5 cellular contexts compared by ENCODE assay signal in the genomic region with DNA sequence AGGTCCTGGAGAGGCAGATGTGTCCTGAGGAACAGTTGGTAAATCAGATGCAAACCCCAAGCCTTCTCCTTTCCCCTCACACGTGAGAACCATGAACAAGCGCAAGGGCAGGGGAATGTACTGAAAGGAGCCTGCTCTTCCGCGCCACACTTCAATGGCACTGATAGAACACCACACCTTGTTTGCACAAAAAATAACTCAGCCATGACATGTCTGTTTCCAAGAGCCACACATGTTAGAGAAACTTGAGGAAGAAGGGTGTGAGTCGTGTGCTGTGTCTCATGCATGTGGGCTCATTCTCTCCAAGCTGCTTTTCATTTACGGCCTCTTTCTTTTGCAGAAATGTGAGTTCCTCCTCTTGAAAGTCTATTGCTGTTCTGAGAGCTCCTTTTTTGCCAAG. TPM values are rescaled to one million over a fixed set of nuclear protein-coding genes. Genes with fewer than 3 reads are reported as not detected.
DNase-seq lines count a peak whose midpoint lies in the region; ATAC-seq, FAIRE-seq and TF ChIP-seq lines count a peak whose summit lies in the region.
"Not testable (repeated sequence)": the region's sequence is repeated elsewhere in the genome, so short reads cannot be mapped to it uniquely, and the experiment has no call there.

No MANE protein-coding gene starts in this region.

- POLR2A ChIA-PET in CD8-positive, alpha-beta T cell (lab: Charles Lee); K562 (lab: Yijun Ruan, JAX): not testable (repeated sequence)

- not testable (repeated sequence) for TF ChIP-seq POLR2A in K562 (conservative IDR thresholded peaks at IDR 0.05)

- 71% methylated on average over 1 of the region's 6 CpGs for WGBS in K562 (ENCODE audit: insufficient coverage, low coverage, missing lambda C conversion rate)

- H3K9me3 Mint-ChIP-seq in CD8-positive, alpha-beta T cell = not testable (repeated sequence)

- not testable (repeated sequence) for H4K20me1 ChIP-seq in K562 (replicated peaks; ENCODE audit: control insufficient read depth, insufficient read depth, low read length)

- H3K4me3 ChIP-seq in CD8-positive, alpha-beta T cell (ENCODE audit: low read depth, low read length); K562; lower lobe of right lung: not testable (repeated sequence)

- not testable (repeated sequence) for H3K4me1 Mint-ChIP-seq in CD8-positive, alpha-beta T cell (ENCODE audit: low read depth)

- BruUV-seq in K562 (replicated peaks; lab: Mats Ljungman, UMichigan) = not testable (repeated sequence)

- peaks cover 28% of the 10 kb centered on the region for H3K36me3 ChIP-seq in CD8-positive, alpha-beta T cell (ENCODE audit: insufficient read depth, low read length)
- not testable (repeated sequence) for H3K36me3 ChIP-seq in K562 (ENCODE audit: control insufficient read depth, insufficient read depth, low read length)
- peaks cover 52% of the 10 kb centered on the region for H3K36me3 ChIP-seq in lower lobe of right lung

- H2AFZ ChIP-seq in K562 (ENCODE audit: low read depth, low read length) = not testable (repeated sequence)

- H3K4me1 ChIP-seq in CD8-positive, alpha-beta T cell (ENCODE audit: insufficient read depth, low read length); K562 (replicated peaks in 1 of 2; ENCODE audit: control insufficient read depth in 2 of 2, insufficient read depth in 2 of 2, low read length in 2 of 2); lower lobe of right lung: not testable (repeated sequence)

- H3K9ac ChIP-seq in K562 (ENCODE audit: insufficient read depth in 1 of 2, low read depth in 2 of 2, low read length in 2 of 2) = not testable (repeated sequence)

- DNase-seq in CD8-positive, alpha-beta T cell; GM18507 (ENCODE audit: extremely low spot score, insufficient read length, low read depth); K562 (ENCODE audit: extremely low read depth in 1 of 4, low spot score in 3 of 4); lower lobe of right lung: not testable (repeated sequence)

- not testable (repeated sequence) for TF ChIP-seq CTCF in CD8-positive, alpha-beta T cell (IDR thresholded peaks at IDR 0.05); K562 (IDR thresholded peaks at IDR 0.05 in 2 of 3, conservative IDR thresholded peaks at IDR 0.05 in 1 of 3; ENCODE audit: insufficient read depth in 2 of 3, low read depth in 1 of 3, low read length in 3 of 3); lower lobe of right lung (IDR thresholded peaks at IDR 0.05)

- H3K9me1 ChIP-seq in K562 (ENCODE audit: control insufficient read depth, insufficient read depth, low read length) = not testable (repeated sequence)

- H3K9me3 ChIP-seq in CD8-positive, alpha-beta T cell (ENCODE audit: low read length); K562 (replicated peaks; ENCODE audit: control insufficient read depth, insufficient read depth, low read depth, low read length); lower lobe of right lung: not testable (repeated sequence)

- peak; percentile 31 for FAIRE-seq in GM18507 (lab: Jason Lieb, UNC)
- peak; percentile 49 for FAIRE-seq in K562 (lab: Jason Lieb, UNC)

- H3K27ac Mint-ChIP-seq in CD8-positive, alpha-beta T cell = peak overlapping the region; percentile 28

- peaks cover 87% of the 10 kb centered on the region for H3K36me3 Mint-ChIP-seq in CD8-positive, alpha-beta T cell

- CTCF ChIA-PET in CD8-positive, alpha-beta T cell (lab: Charles Lee); K562 (lab: Yijun Ruan, JAX; ENCODE audit: low intra/inter-chr PET ratio): not testable (repeated sequence)

- not testable (repeated sequence) for H3K27me3 ChIP-seq in CD8-positive, alpha-beta T cell (ENCODE audit: insufficient read depth, low read length); K562 (ENCODE audit: control insufficient read depth in 2 of 2, insufficient read depth in 2 of 2, low read length in 2 of 2); lower lobe of right lung (ENCODE audit: low read depth)

- not testable (repeated sequence) for H3K4me2 ChIP-seq in K562 (ENCODE audit: insufficient read depth, low read length)

- TF ChIP-seq EP300 in K562 (IDR thresholded peaks at IDR 0.05; ENCODE audit: low read length) = not testable (repeated sequence)

- not testable (repeated sequence) for TF ChIP-seq RAD21 in K562 (CRISPR knock-in tag; conservative IDR thresholded peaks at IDR 0.05 in 1 of 2, IDR thresholded peaks at IDR 0.05 in 1 of 2)

- H3K79me2 ChIP-seq in K562 (ENCODE audit: control insufficient read depth, insufficient read depth, low read length) = not testable (repeated sequence)

- intact Hi-C loops in CD8-positive, alpha-beta T cell (cut with DNase I, micrococcal nuclease); K562 (cut with micrococcal nuclease); lower lobe of right lung (cut with DNase I): not testable (repeated sequence)

- H3K27ac ChIP-seq in CD8-positive, alpha-beta T cell (ENCODE audit: low read depth, low read length); K562 (ENCODE audit: extremely low read depth, low read depth, low read length); lower lobe of right lung: not testable (repeated sequence)

- in situ Hi-C loops in K562 (cut with MboI) = not testable (repeated sequence)

- not testable (repeated sequence) for H3K4me3 Mint-ChIP-seq in CD8-positive, alpha-beta T cell

- not testable (repeated sequence) for H3K27me3 Mint-ChIP-seq in CD8-positive, alpha-beta T cell (ENCODE audit: low read depth)

- not testable (repeated sequence) for ATAC-seq in CD8-positive, alpha-beta T cell; K562
- ATAC-seq in esophagus mucosa (peak; percentile 67), lower lobe of right lung (peak; percentile 36 to 61)

RNA-seq across cellular contexts. Expression of a gene that starts 15.0 kb away (rescaled TPM):
- total RNA-seq in CD8-positive, alpha-beta T cell = 100 to 1,000 TPM; 218 to 240 TPM
- total RNA-seq in K562 (2011; cell fraction: chromatin; rRNA removed; ENCODE audit: low replicate concordance) = 36.3 and 75.5 TPM in 2 replicates
- total RNA-seq in K562 (2011; cell fraction: nucleolus; rRNA removed) = 12.5 and 16.8 TPM in 2 replicates
- total RNA-seq in K562 (2011; cell fraction: nucleoplasm; rRNA removed) = 22.3 and 31.9 TPM in 2 replicates
- total RNA-seq in K562 (2014; rRNA removed) (32.2 and 36.7 TPM in 2 replicates), K562 (2014; rRNA removed; fragmentation: Illumina TruSeq; extraction: Trizol) (34.8 and 38.9 TPM in 2 replicates), K562 (2015; rRNA removed; fragmentation: Illumina TruSeq; extraction: Trizol) (29.7 and 31.6 TPM in 2 replicates), K562 (2021) (22.5 and 30.9 TPM in 2 replicates), esophagus mucosa (38.5 TPM), lower lobe of right lung (162 TPM)
- polyA plus RNA-seq in K562 (2011; rRNA removed) (24.6 and 39.2 TPM in 2 replicates), K562 (2014; fragmentation: Illumina TruSeq; extraction: Trizol) (35.4 and 37.3 TPM in 2 replicates), K562 (2014; fragmentation: Nextera tagmentation; extraction: Ambion mirVana) (10 to 100 TPM; 19.2 to 23.1 TPM), K562 (2014; rRNA removed) (34.6 and 40.1 TPM in 2 replicates)
- polyA plus RNA-seq in K562 (2011; cell fraction: cytosol; rRNA removed) = 7.5 and 9.3 TPM in 2 replicates
- polyA plus RNA-seq in K562 (2011; cell fraction: nucleus; rRNA removed) = 18.6 and 21.3 TPM in 2 replicates
- polyA plus RNA-seq in K562 (2012) = 23.7 and 24.4 TPM in 2 replicates
- polyA minus RNA-seq in K562 (2011; rRNA and poly(A)+ RNA removed) = 34.8 and 43.0 TPM in 2 replicates
- polyA minus RNA-seq in K562 (2011; cell fraction: cytosol; rRNA and poly(A)+ RNA removed) = 7.8 and 11.8 TPM in 2 replicates
- polyA minus RNA-seq in K562 (2011; cell fraction: nucleus; rRNA and poly(A)+ RNA removed) = 17.1 and 29.7 TPM in 2 replicates
